ENCODE assay signal across 8 cellular contexts in genomic region chr19:55648657-55649578, GRCh38. TPM values are rescaled to one million over a fixed set of nuclear protein-coding genes. Genes with fewer than 3 reads are reported as not detected.
DNase-seq lines count a peak whose midpoint lies in the region; ATAC-seq and TF ChIP-seq lines count a peak whose summit lies in the region.

No MANE protein-coding gene starts in this region.

- POLR2A ChIA-PET in activated B cell treated with CpG ODN at 0.5 μM for 24 hours (lab: Charles Lee) (interaction anchor here (0.7 to 4.7 kb wide), 6 partner anchors 11 to 565 kb away, joined by 3 to 45 read pairs (median 4); partner anchors contain the start of genes FIZ1 and ZNF524), HEK293T (lab: Yijun Ruan, JAX) (interaction anchor here (0.6 to 1.7 kb wide), 3 partner anchors 16 to 187 kb away, joined by 3 to 4 read pairs (median 3); partner anchors contain the start of gene ISOC2)

- H3K4me1 Mint-ChIP-seq in activated B cell treated with CpG ODN at 0.5 μM for 24 hours, result peaks cover 57% of the 10 kb centered on the region

- CTCF ChIA-PET in activated B cell treated with CpG ODN at 0.5 μM for 24 hours (lab: Charles Lee) (interaction anchor here (0.7 to 1.7 kb wide), 2 partner anchors 16 to 145 kb away, joined by 3 to 4 read pairs; no protein-coding TSS in a partner anchor), HEK293T (lab: Yijun Ruan, JAX) (interaction anchor here (1.0 kb wide), 1 partner anchor 10 kb away, joined by 6 read pairs; no protein-coding TSS in a partner anchor)

- no peak for TF ChIP-seq POLR2A in erythroblast (IDR thresholded peaks at IDR 0.05; ENCODE audit: low read length)

- H3K36me3 Mint-ChIP-seq in activated B cell treated with CpG ODN at 0.5 μM for 24 hours (ENCODE audit: low read depth), result peaks cover 38% of the 10 kb centered on the region

- no peaks in the 10 kb centered on the region for H3K27me3 Mint-ChIP-seq in activated B cell treated with CpG ODN at 0.5 μM for 24 hours

- H3K4me1 ChIP-seq in right cardiac atrium (ENCODE audit: control insufficient read depth, insufficient read depth, low read length) (no peaks in the 10 kb centered on the region), skeletal muscle satellite cell (ENCODE audit: control insufficient read depth, insufficient read depth, low read length) (peaks cover 32% of the 10 kb centered on the region)

- no peak for DNase-seq in H7
- DNase-seq in activated B cell treated with CpG ODN at 0.5 μM for 24 hours, result no peak
- no peak for DNase-seq in right cardiac atrium
- no peak for DNase-seq in RKO (ENCODE audit: low spot score)
- DNase-seq in erythroblast (lab: John Stamatoyannopoulos, UW), result no peak
- no peak for DNase-seq in NCI-H345 treated with DMSO at 0.1 percent for 48 hours (lab: John Stamatoyannopoulos, UW; ENCODE audit: unreplicated experiment)
- no peak for DNase-seq in HEK293T (ENCODE audit: extremely low spot score)

- H3K27me3 ChIP-seq in H7 (ENCODE audit: control insufficient read depth, insufficient read depth, low read length), result no peaks in the 10 kb centered on the region
- no peaks in the 10 kb centered on the region for H3K27me3 ChIP-seq in right cardiac atrium (ENCODE audit: control insufficient read depth, insufficient read depth)
- no peaks in the 10 kb centered on the region for H3K27me3 ChIP-seq in skeletal muscle satellite cell (ENCODE audit: control insufficient read depth, insufficient read depth, low read length)

- peak overlapping the region; percentile 99 for H3K4me2 ChIP-seq in skeletal muscle satellite cell (ENCODE audit: low read length)

- no peak for ATAC-seq in activated B cell treated with CpG ODN at 0.5 μM for 24 hours (ENCODE audit: low read depth)
- no peak for ATAC-seq in right cardiac atrium

- H3K9me3 Mint-ChIP-seq in activated B cell treated with CpG ODN at 0.5 μM for 24 hours, result no peaks in the 10 kb centered on the region

- 36% methylated on average over 34 of the region's 34 CpGs for WGBS in right cardiac atrium

- TF ChIP-seq CTCF in activated B cell treated with CpG ODN at 0.5 μM for 24 hours (IDR thresholded peaks at IDR 0.05), result no peak

- peaks cover 10% of the 10 kb centered on the region for H3K36me3 ChIP-seq in H7 (replicated peaks; ENCODE audit: control insufficient read depth, insufficient read depth, low read length)
- peaks cover 21% of the 10 kb centered on the region for H3K36me3 ChIP-seq in skeletal muscle satellite cell (ENCODE audit: insufficient read depth, low read length)

- H3K27ac ChIP-seq in right cardiac atrium (ENCODE audit: low read length), result peak overlapping the region; percentile 39

- H3K4me3 ChIP-seq in H7 (ENCODE audit: insufficient read depth, low read depth, low read length) (peak overlapping the region; percentile 81), right cardiac atrium (ENCODE audit: low read length) (peak overlapping the region; percentile 65), skeletal muscle satellite cell (ENCODE audit: low read length) (peak overlapping the region; percentile 92)

- peak overlapping the region; percentile 83 for H3K4me3 Mint-ChIP-seq in activated B cell treated with CpG ODN at 0.5 μM for 24 hours

- intact Hi-C loops in activated B cell treated with CpG ODN at 0.5 μM for 24 hours (cut with micrococcal nuclease) (loop anchor here (10.0 kb wide), 2 partner anchors 666 to 1184 kb away; partner anchors contain the start of genes LENG9 and ZSCAN5A), right cardiac atrium (cut with DNase I) (no loop called here)

- H3K9ac ChIP-seq in skeletal muscle satellite cell (ENCODE audit: low read depth, low read length), result peak overlapping the region; percentile 86

- H3K27ac Mint-ChIP-seq in activated B cell treated with CpG ODN at 0.5 μM for 24 hours, result peak overlapping the region; percentile 80

- H3K9me3 ChIP-seq in right cardiac atrium (ENCODE audit: control insufficient read depth, low read length) (no peaks in the 10 kb centered on the region), skeletal muscle satellite cell (replicated peaks; ENCODE audit: low read length) (no peaks in the 10 kb centered on the region)

TF ChIP-seq in HEK293T, 16 proteins besides CTCF, POLR2A, EP300 and RAD21:
- TF ChIP-seq L3MBTL2 (conservative IDR thresholded peaks at IDR 0.05), result no peak
- TF ChIP-seq LEF1 (IDR thresholded peaks at IDR 0.05; ENCODE audit: borderline replicate concordance), result no peak
- no peak for TF ChIP-seq CTBP1 (IDR thresholded peaks at IDR 0.05; ENCODE audit: borderline replicate concordance)
TF ChIP-seq in HEK293T: peak in this region for 0.

RNA-seq across cellular contexts. Expression of gene CCDC106, which starts 0.9 kb away (rescaled TPM):
- total RNA-seq in H7 (2014; rRNA removed; shearing (Covaris generic)), result 13.2 and 14.4 TPM in 2 replicates
- total RNA-seq in activated B cell treated with CpG ODN at 0.5 μM for 24 hours (14.0 and 14.4 TPM in 2 replicates), right cardiac atrium (10 to 100 TPM; 23.6 to 26.6 (median 24.3) TPM)
- 30.4 TPM for polyA plus RNA-seq in right cardiac atrium
- 5.1 and 6.8 TPM in 2 replicates for total RNA-seq in skeletal muscle satellite cell (2012; rRNA removed)

RNA-seq across cellular contexts. Expression of gene ZNF581, which starts 5.5 kb away (rescaled TPM):
- total RNA-seq in H7 (2014; rRNA removed; shearing (Covaris generic)), result 64.7 and 67.0 TPM in 2 replicates
- total RNA-seq in activated B cell treated with CpG ODN at 0.5 μM for 24 hours (42.7 and 46.5 TPM in 2 replicates), right cardiac atrium (10 to 100 TPM in 1 of 4 donors, 1 to 10 TPM in 3; 7.7 to 12.5 (median 9.3) TPM)
- polyA plus RNA-seq in right cardiac atrium, result 6.3 TPM
- 14.2 and 14.4 TPM in 2 replicates for total RNA-seq in skeletal muscle satellite cell (2012; rRNA removed)

RNA-seq across cellular contexts. Expression of gene U2AF2, which starts 5.9 kb away (rescaled TPM):
- 231 and 289 TPM in 2 replicates for total RNA-seq in H7 (2014; rRNA removed; shearing (Covaris generic))
- total RNA-seq in activated B cell treated with CpG ODN at 0.5 μM for 24 hours, result 256 and 273 TPM in 2 replicates
- 100 to 1,000 TPM in 1 of 4 donors, 10 to 100 TPM in 3; 87.5 to 101 (median 90.4) TPM for total RNA-seq in right cardiac atrium
- polyA plus RNA-seq in right cardiac atrium, result 76.0 TPM
- 120 and 132 TPM in 2 replicates for total RNA-seq in skeletal muscle satellite cell (2012; rRNA removed)

RNA-seq across cellular contexts. Expression of gene ZNF580, which starts 8.1 kb away (rescaled TPM):
- 16.0 and 25.0 TPM in 2 replicates for total RNA-seq in H7 (2014; rRNA removed; shearing (Covaris generic))
- total RNA-seq in activated B cell treated with CpG ODN at 0.5 μM for 24 hours (55.0 and 81.2 TPM in 2 replicates), right cardiac atrium (10 to 100 TPM; 23.7 to 32.0 (median 28.9) TPM)
- polyA plus RNA-seq in right cardiac atrium, result 18.7 TPM
- total RNA-seq in skeletal muscle satellite cell (2012; rRNA removed), result 1.7 and 2.0 TPM in 2 replicates

RNA-seq across cellular contexts. Expression of gene ZNF784, which starts 24.6 kb away (rescaled TPM):
- 9.8 and 12.5 TPM in 2 replicates for total RNA-seq in H7 (2014; rRNA removed; shearing (Covaris generic))
- total RNA-seq in activated B cell treated with CpG ODN at 0.5 μM for 24 hours (8.7 and 8.9 TPM in 2 replicates), right cardiac atrium (10 to 100 TPM; 11.5 to 16.3 (median 13.3) TPM)
- 13.0 TPM for polyA plus RNA-seq in right cardiac atrium
- total RNA-seq in skeletal muscle satellite cell (2012; rRNA removed), result 3.0 and 4.2 TPM in 2 replicates
